Comparison of ENCODE assay signal across 16 cellular contexts in genomic region chr16:3317315-3317999, GRCh38. TPM values are rescaled to one million over a fixed set of nuclear protein-coding genes. Genes with fewer than 3 reads are reported as not detected.
DNase-seq lines count a peak whose midpoint lies in the region; ATAC-seq and TF ChIP-seq lines count a peak whose summit lies in the region.
"Had no signal": no experiment of that assay in that cellular context is flagged by ENCODE, and none has a peak within 500 bp of the region (broad histone marks: within the 10 kb centered on the region; RNA-seq: fewer than 3 reads in every experiment).

No MANE protein-coding gene starts in this region.

- H3K4me3 ChIP-seq in GM23338 (peak overlapping the region; percentile 28; the same call in 1 of the 2 replicates), Panc1 (ENCODE audit: low read depth in 2 of 2, low read length in 2 of 2) (no peak overlapping the region), fibroblast of mammary gland (ENCODE audit: control insufficient read depth, low read depth, low read length) (no peak overlapping the region)
- H3K4me3 ChIP-seq: right atrium auricular region had no signal

- no peaks in the 10 kb centered on the region for H3K4me1 ChIP-seq in GM23338 (ENCODE audit: insufficient read depth)
- H3K4me1 ChIP-seq in Panc1 (ENCODE audit: control insufficient read depth, insufficient read depth, low read length) = no peaks in the 10 kb centered on the region
- H3K4me1 ChIP-seq: esophagus squamous epithelium, right atrium auricular region had no signal

- H3K4me2 ChIP-seq in GM23338 = no peak overlapping the region

- TSS peak; percentile 61 for BruUV-seq in Panc1 (replicated peaks; lab: Mats Ljungman, UMichigan)

- CTCF ChIA-PET in Panc1 (lab: Charles Lee) = no interaction called here

- peaks cover 58% of the 10 kb centered on the region for H3K9me3 ChIP-seq in Panc1 (ENCODE audit: control insufficient read depth, insufficient read depth, low read depth, low read length)

- peaks cover 7% of the 10 kb centered on the region for H3K27me3 Mint-ChIP-seq in GM23338 (ENCODE audit: insufficient read depth, low read depth, poor library complexity)
- H3K27me3 Mint-ChIP-seq in naive thymus-derived CD8-positive, alpha-beta T cell = no peaks in the 10 kb centered on the region
- H3K27me3 Mint-ChIP-seq: activated T-helper 17 cell treated with anti-CD3 and anti-CD28 coated beads, Interleukin-2, amount 50 U/mL, for 72 hours had no signal

- peaks cover 86% of the 10 kb centered on the region for H3K36me3 Mint-ChIP-seq in GM23338 (ENCODE audit: low read depth)
- peaks cover 71 to 80% (median 75%) of the 10 kb centered on the region in 3 donors for H3K36me3 Mint-ChIP-seq in naive thymus-derived CD8-positive, alpha-beta T cell

- H3K4me3 Mint-ChIP-seq in GM23338 = no peak overlapping the region
- peak overlapping the region in 1 of 10 donors; percentile 14 for H3K4me3 Mint-ChIP-seq in naive thymus-derived CD8-positive, alpha-beta T cell
- H3K4me3 Mint-ChIP-seq: activated T-helper 17 cell treated with anti-CD3 and anti-CD28 coated beads, Interleukin-2, amount 50 U/mL, for 72 hours; T-helper 1 cell treated with Interleukin-12 subunit alpha and Interleukin-12 subunit beta and Interleukin-4 antibody, amounts not matched to agents 30 μg/mL and 1 μg/mL, for 36 hours had no signal

- no peaks in the 10 kb centered on the region for H4K20me1 ChIP-seq in GM23338 (replicated peaks; ENCODE audit: insufficient read depth)

- no peak overlapping the region for H2AFZ ChIP-seq in GM23338

- intact Hi-C loops in Panc1 (cut with micrococcal nuclease; ENCODE audit: unreplicated experiment) = no loop called here

- H3K36me3 ChIP-seq in GM23338 (ENCODE audit: insufficient read depth) = peaks cover 61% of the 10 kb centered on the region
- H3K36me3 ChIP-seq in Panc1 (ENCODE audit: control insufficient read depth, insufficient read depth, low read length) = 0 out of 2 replicates have a peak, but pooled peaks cover 3% of the 10 kb centered on the region

- ATAC-seq in GM23338 (no peak), Panc1 (no peak), HG02970 (IDR thresholded peaks at IDR 0.05; ENCODE audit: low FRiP score, unreplicated experiment) (no peak)
- ATAC-seq in naive thymus-derived CD8-positive, alpha-beta T cell = no peak
- ATAC-seq: activated T-helper 17 cell treated with anti-CD3 and anti-CD28 coated beads, Interleukin-2, amount 50 U/mL, for 72 hours had no signal

- no peak overlapping the region for H3K27ac Mint-ChIP-seq in GM23338
- peak overlapping the region in 1 of 10 donors; percentile 31 for H3K27ac Mint-ChIP-seq in naive thymus-derived CD8-positive, alpha-beta T cell
- H3K27ac Mint-ChIP-seq: activated T-helper 17 cell treated with anti-CD3 and anti-CD28 coated beads, Interleukin-2, amount 50 U/mL, for 72 hours; T-helper 1 cell treated with Interleukin-12 subunit alpha and Interleukin-12 subunit beta and Interleukin-4 antibody, amounts not matched to agents 30 μg/mL and 1 μg/mL, for 36 hours had no signal

- no peaks in the 10 kb centered on the region; the same call in 1 of the 2 replicates for H3K27me3 ChIP-seq in GM23338 (ENCODE audit: insufficient read depth)
- H3K27me3 ChIP-seq in Panc1 (ENCODE audit: control insufficient read depth, insufficient read depth, low read length) = no peaks in the 10 kb centered on the region
- H3K27me3 ChIP-seq: esophagus squamous epithelium, right atrium auricular region had no signal

- H3K27ac ChIP-seq in GM23338 (ENCODE audit: low read depth) (no peak overlapping the region), Panc1 (ENCODE audit: low read length) (no peak overlapping the region)
- H3K27ac ChIP-seq: esophagus squamous epithelium, right atrium auricular region had no signal

- DNase-seq in ACHN (peak; percentile 28), GM23338 (ENCODE audit: low spot score) (peak; percentile 11), Panc1 (ENCODE audit: low read depth, low spot score) (no peak), fibroblast of mammary gland (ENCODE audit: low read depth) (peak; percentile 35), middle frontal gyrus (ENCODE audit: extremely low spot score, low spot score) (no peak), SIG-M5 treated with dmso at 0.1 percent for 504 hours (lab: John Stamatoyannopoulos, UW; ENCODE audit: unreplicated experiment) (no peak)
- no peak for DNase-seq in naive thymus-derived CD8-positive, alpha-beta T cell
- DNase-seq: C1 segment of cervical spinal cord, esophagus squamous epithelium, NCI-H187, substantia nigra had no signal

- no peaks in the 10 kb centered on the region for H3K79me2 ChIP-seq in GM23338 (replicated peaks; ENCODE audit: insufficient read depth)

- in situ Hi-C loops in ACHN (cut with HindIII; ENCODE audit: low pct_ligation_motif_present, low pct_unique_long_range_greater_than_20kb, low sequenced_read_pairs) = no loop called here
- in situ Hi-C loops in Panc1 (cut with HindIII; ENCODE audit: low pct_unique_long_range_greater_than_20kb, low sequenced_read_pairs) = no loop called here

- TF ChIP-seq CTCF in GM23338 (conservative IDR thresholded peaks at IDR 0.05; ENCODE audit: low read depth in 2 of 2) (no peak), Panc1 (IDR thresholded peaks at IDR 0.05) (no peak), fibroblast of mammary gland (conservative IDR thresholded peaks at IDR 0.05; ENCODE audit: control insufficient read depth, insufficient read depth, low read depth, low read length) (no peak)

- H3F3A ChIP-seq in GM23338 (replicated peaks; ENCODE audit: low read depth) = no peaks in the 10 kb centered on the region

- peaks cover 96% of the 10 kb centered on the region for H3K9me3 Mint-ChIP-seq in GM23338
- peaks cover 21 to 99% (median 65%) of the 10 kb centered on the region in 9 donors for H3K9me3 Mint-ChIP-seq in naive thymus-derived CD8-positive, alpha-beta T cell

- 0 out of 2 replicates have a peak, but pooled peaks cover 6% of the 10 kb centered on the region for H3K9me2 ChIP-seq in GM23338 (ENCODE audit: insufficient read depth)

- no peaks in the 10 kb centered on the region for H3K4me1 Mint-ChIP-seq in GM23338
- H3K4me1 Mint-ChIP-seq in naive thymus-derived CD8-positive, alpha-beta T cell = peaks cover 0 to 3% (median 1%) of the 10 kb centered on the region in 4 donors
- H3K4me1 Mint-ChIP-seq: activated T-helper 17 cell treated with anti-CD3 and anti-CD28 coated beads, Interleukin-2, amount 50 U/mL, for 72 hours had no signal

- POLR2A ChIA-PET in Panc1 (lab: Charles Lee) = no interaction called here
- POLR2A ChIA-PET in naive thymus-derived CD8-positive, alpha-beta T cell (lab: Charles Lee) = interaction anchor here (0.6 to 4.2 kb wide), 5 partner anchors 12 to 1785 kb away, joined by 3 to 17 read pairs (median 6); partner anchors contain the start of genes TIGD7, ZNF174, ZNF75A and ZSCAN32

TF ChIP-seq in GM23338, 12 proteins besides CTCF, POLR2A, EP300 and RAD21 (continues in another document):
- no peak for TF ChIP-seq EZH2phosphoT487 (IDR thresholded peaks at IDR 0.05; ENCODE audit: unreplicated experiment)

RNA-seq across cellular contexts. Expression of gene ZNF75A, which starts 12.2 kb away (rescaled TPM):
- total RNA-seq in GM23338 (2014; rRNA removed; shearing (Covaris generic)) = 31.3 and 36.9 TPM in 2 replicates
- polyA plus RNA-seq in GM23338 (2016; fragmentation: Nextera tagmentation; extraction: Ambion mirVana) = 24.3 and 29.6 TPM in 2 replicates
- total RNA-seq in Panc1 (2021; ENCODE audit: unreplicated experiment) = 24.5 TPM
- polyA plus RNA-seq in Panc1 (2012; ENCODE audit: insufficient read length) = 13.2 TPM
- 100 to 1,000 TPM; 117 to 128 TPM for total RNA-seq in naive thymus-derived CD8-positive, alpha-beta T cell
- 10 to 100 TPM; 18.2 to 32.3 (median 23.6) TPM for polyA plus RNA-seq in naive thymus-derived CD8-positive, alpha-beta T cell

RNA-seq across cellular contexts. Expression of gene TIGD7, which starts 12.2 kb away (rescaled TPM):
- 8.0 and 8.5 TPM in 2 replicates for total RNA-seq in GM23338 (2014; rRNA removed; shearing (Covaris generic))
- polyA plus RNA-seq in GM23338 (2016; fragmentation: Nextera tagmentation; extraction: Ambion mirVana) = 3.9 and 4.1 TPM in 2 replicates
- 4.5 TPM for total RNA-seq in Panc1 (2021; ENCODE audit: unreplicated experiment)
- polyA plus RNA-seq in Panc1 (2012; ENCODE audit: insufficient read length) = 2.9 TPM
- 10 to 100 TPM; 12.6 to 15.6 TPM for total RNA-seq in naive thymus-derived CD8-positive, alpha-beta T cell
- 1 to 10 TPM; 5.8 to 7.0 (median 5.8) TPM for polyA plus RNA-seq in naive thymus-derived CD8-positive, alpha-beta T cell

RNA-seq across cellular contexts. Expression of gene ZNF263, which starts 34.2 kb away (rescaled TPM):
- total RNA-seq in GM23338 (2014; rRNA removed; shearing (Covaris generic)) = 53.6 and 66.9 TPM in 2 replicates
- polyA plus RNA-seq in GM23338 (2016; fragmentation: Nextera tagmentation; extraction: Ambion mirVana) = 9.2 and 9.7 TPM in 2 replicates
- 53.5 TPM for total RNA-seq in Panc1 (2021; ENCODE audit: unreplicated experiment)
- polyA plus RNA-seq in Panc1 (2012; ENCODE audit: insufficient read length) = 46.2 TPM
- total RNA-seq in naive thymus-derived CD8-positive, alpha-beta T cell = 10 to 100 TPM; 53.5 to 60.1 TPM
- polyA plus RNA-seq in naive thymus-derived CD8-positive, alpha-beta T cell = 10 to 100 TPM; 33.9 to 62.2 (median 54.2) TPM

RNA-seq across cellular contexts. Expression of gene OR2C1, which starts 38.2 kb away (rescaled TPM):
- not detected in 2 replicates for total RNA-seq in GM23338 (2014; rRNA removed; shearing (Covaris generic))
- not detected in 2 replicates for polyA plus RNA-seq in GM23338 (2016; fragmentation: Nextera tagmentation; extraction: Ambion mirVana)
- not detected for total RNA-seq in Panc1 (2021; ENCODE audit: unreplicated experiment)
- not detected for polyA plus RNA-seq in Panc1 (2012; ENCODE audit: insufficient read length)
- not detected for total RNA-seq in naive thymus-derived CD8-positive, alpha-beta T cell
- under 1 TPM in 2 of 3 donors, not detected in 1; 0.39 TPM for polyA plus RNA-seq in naive thymus-derived CD8-positive, alpha-beta T cell
- total RNA-seq: activated T-helper 17 cell treated with anti-CD3 and anti-CD28 coated beads, Interleukin-2, amount 50 U/mL, for 72 hours; cardiac septum; esophagus squamous epithelium had no signal

Comparison
In these comparisons a context has a peak if more than half of its experiments do, and no peak if none do; other contexts are left out.
1. DNase-seq: peak in ACHN (single experiment), GM23338 (single experiment) and fibroblast of mammary gland (single experiment); none in Panc1 (single experiment), naive thymus-derived CD8-positive, alpha-beta T cell (0 of 10), middle frontal gyrus (single experiment) and SIG-M5 treated with dmso at 0.1 percent for 504 hours (single experiment).